Comparison of ENCODE assay signal across 10 cellular contexts in genomic region chr10:72292223-72292691, GRCh38. TPM values are rescaled to one million over a fixed set of nuclear protein-coding genes. Genes with fewer than 3 reads are reported as not detected.
DNase-seq lines count a peak whose midpoint lies in the region; TF ChIP-seq lines count a peak whose summit lies in the region.
"Had no signal": no experiment of that assay in that cellular context is flagged by ENCODE, and none has a peak within 500 bp of the region (broad histone marks: within the 10 kb centered on the region; RNA-seq: fewer than 3 reads in every experiment).

No MANE protein-coding gene starts in this region.

- H3K27me3 ChIP-seq in H7 (ENCODE audit: control insufficient read depth, insufficient read depth, low read length) (no peaks in the 10 kb centered on the region), brain microvascular endothelial cell (replicated peaks) (no peaks in the 10 kb centered on the region), ovary (no peaks in the 10 kb centered on the region)

- H3K27ac ChIP-seq in brain microvascular endothelial cell (no peak overlapping the region), ovary (no peak overlapping the region)
- H3K27ac ChIP-seq: SK-N-MC had no signal

- DNase-seq in H7 (peak; percentile 12), epithelial cell of esophagus (ENCODE audit: low read depth) (peak; percentile 99), brain microvascular endothelial cell (no peak), ovary (no peak), NCI-H748 treated with DMSO at 0.1 percent for 48 hours (lab: John Stamatoyannopoulos, UW) (no peak), SHP77 treated with DMSO at 0.1 percent for 48 hours (lab: John Stamatoyannopoulos, UW) (no peak)
- DNase-seq in activated CD4-positive, alpha-beta T cell treated with anti-CD3 and anti-CD28 coated beads, Interleukin-2, amount 10 ng/mL, durations not matched to agents 24 days and 14 days, result peak; percentile 82
- peak; percentile 69 for DNase-seq in stimulated activated CD4-positive, alpha-beta T cell treated with anti-CD3 and anti-CD28 coated beads, Interleukin-4, amount 100 ng/mL, for 24 hours
- DNase-seq: MM.1S had no signal

- peaks cover 4% of the 10 kb centered on the region for H3K9me3 Mint-ChIP-seq in activated CD4-positive, alpha-beta T cell treated with anti-CD3 and anti-CD28 coated beads, Interleukin-2, amount 10 ng/mL, durations not matched to agents 24 days and 14 days

- H3K4me1 Mint-ChIP-seq in activated CD4-positive, alpha-beta T cell treated with anti-CD3 and anti-CD28 coated beads, Interleukin-2, amount 10 ng/mL, durations not matched to agents 24 days and 14 days, result peaks cover 59% of the 10 kb centered on the region

- H3K27ac Mint-ChIP-seq in activated CD4-positive, alpha-beta T cell treated with anti-CD3 and anti-CD28 coated beads, Interleukin-2, amount 10 ng/mL, durations not matched to agents 24 days and 14 days, result peak overlapping the region; percentile 91

- H3K36me3 Mint-ChIP-seq in activated CD4-positive, alpha-beta T cell treated with anti-CD3 and anti-CD28 coated beads, Interleukin-2, amount 10 ng/mL, durations not matched to agents 24 days and 14 days (ENCODE audit: low read depth), result peaks cover 5% of the 10 kb centered on the region

- TF ChIP-seq POLR2A in ovary (IDR thresholded peaks at IDR 0.05), result no peak

- H3K4me3 ChIP-seq in H7 (ENCODE audit: insufficient read depth, low read depth, low read length), result no peak overlapping the region
- no peak overlapping the region for H3K4me3 ChIP-seq in epithelial cell of esophagus (ENCODE audit: low read length)
- no peak overlapping the region for H3K4me3 ChIP-seq in brain microvascular endothelial cell (ENCODE audit: low read depth, low read length)
- no peak overlapping the region for H3K4me3 ChIP-seq in ovary
- H3K4me3 ChIP-seq: SK-N-MC had no signal

- WGBS in ovary, 3 donors, result 71 to 79% (median 75%) methylated on average over 6 of the region's 6 CpGs

- peaks cover 2% of the 10 kb centered on the region for H3K27me3 Mint-ChIP-seq in activated CD4-positive, alpha-beta T cell treated with anti-CD3 and anti-CD28 coated beads, Interleukin-2, amount 10 ng/mL, durations not matched to agents 24 days and 14 days

- no peaks in the 10 kb centered on the region for H3K36me3 ChIP-seq in H7 (replicated peaks; ENCODE audit: control insufficient read depth, insufficient read depth, low read length)
- no peaks in the 10 kb centered on the region for H3K36me3 ChIP-seq in brain microvascular endothelial cell (replicated peaks)
- H3K36me3 ChIP-seq in ovary, result no peaks in the 10 kb centered on the region

- intact Hi-C loops in activated CD4-positive, alpha-beta T cell treated with anti-CD3 and anti-CD28 coated beads, Interleukin-2, amount 10 ng/mL, durations not matched to agents 24 days and 14 days (cut with micrococcal nuclease), result no loop called here
- intact Hi-C loops in ovary (cut with DNase I), result no loop called here

- peaks cover 1% of the 10 kb centered on the region for H3K4me1 ChIP-seq in ovary (ENCODE audit: insufficient read depth)

- no peak for TF ChIP-seq CTCF in epithelial cell of esophagus (IDR thresholded peaks at IDR 0.05; ENCODE audit: insufficient read depth, low read depth, low read length, missing control alignments)
- no peak for TF ChIP-seq CTCF in brain microvascular endothelial cell (IDR thresholded peaks at IDR 0.05; ENCODE audit: low read depth, low read length, missing control alignments)
- no peak for TF ChIP-seq CTCF in ovary (IDR thresholded peaks at IDR 0.05)

- peak overlapping the region; percentile 39 for H3K4me3 Mint-ChIP-seq in activated CD4-positive, alpha-beta T cell treated with anti-CD3 and anti-CD28 coated beads, Interleukin-2, amount 10 ng/mL, durations not matched to agents 24 days and 14 days

- in situ Hi-C loops in brain microvascular endothelial cell (cut with HindIII; ENCODE audit: low pct_ligation_motif_present, low sequenced_read_pairs), result no loop called here

- TF ChIP-seq EP300 in ovary (IDR thresholded peaks at IDR 0.05), result no peak

- H3K9me3 ChIP-seq in ovary, result no peaks in the 10 kb centered on the region

RNA-seq across cellular contexts. Expression of gene DDIT4, which starts 18.5 kb away (rescaled TPM):
- 54.2 and 123 TPM in 2 replicates for total RNA-seq in H7 (2014; rRNA removed; shearing (Covaris generic))
- 260 and 271 TPM in 2 replicates for total RNA-seq in activated CD4-positive, alpha-beta T cell treated with anti-CD3 and anti-CD28 coated beads, Interleukin-2, amount 10 ng/mL, durations not matched to agents 24 days and 14 days
- 1,000 to 10,000 TPM in 2 of 7 donors, 100 to 1,000 TPM in 5; 229 to 1,952 (median 524) TPM for total RNA-seq in ovary
- polyA plus RNA-seq in ovary, result 100 to 1,000 TPM in 1 of 2 donors, 10 to 100 TPM in 1; 46.6 to 529 TPM

Comparison
In these comparisons a context has a peak if more than half of its experiments do, and no peak if none do; other contexts are left out.
1. DNase-seq: peak in H7 (single experiment), activated CD4-positive, alpha-beta T cell treated with anti-CD3 and anti-CD28 coated beads, Interleukin-2, amount 10 ng/mL, durations not matched to agents 24 days and 14 days (single experiment), epithelial cell of esophagus (single experiment) and stimulated activated CD4-positive, alpha-beta T cell treated with anti-CD3 and anti-CD28 coated beads, Interleukin-4, amount 100 ng/mL, for 24 hours (single experiment); none in brain microvascular endothelial cell (single experiment), ovary (0 of 5), NCI-H748 treated with DMSO at 0.1 percent for 48 hours (single experiment) and SHP77 treated with DMSO at 0.1 percent for 48 hours (single experiment).